24 cellular contexts compared by ENCODE assay signal in genomic region chr20:63529180-63529860, GRCh38. TPM values are rescaled to one million over a fixed set of nuclear protein-coding genes. Genes with fewer than 3 reads are reported as not detected.
DNase-seq lines count a peak whose midpoint lies in the region; ATAC-seq and TF ChIP-seq lines count a peak whose summit lies in the region.
"Had no signal": no experiment of that assay in that cellular context is flagged by ENCODE, and none has a peak within 500 bp of the region (broad histone marks: within the 10 kb centered on the region; RNA-seq: fewer than 3 reads in every experiment).

No MANE protein-coding gene starts in this region.

- no peak overlapping the region for H3K27ac ChIP-seq in heart left ventricle
- H3K27ac ChIP-seq: C4-2B, dorsolateral prefrontal cortex, esophagus muscularis mucosa, lower lobe of right lung, pancreas, SK-N-MC, skin epidermis, upper lobe of right lung had no signal

- WGBS in heart left ventricle, 4 donors: 80 to 87% (median 85%) methylated on average over 20 to 27 of the region's 27 CpGs

- H3K9me3 ChIP-seq in heart left ventricle: no peaks in the 10 kb centered on the region
- H3K9me3 ChIP-seq: esophagus muscularis mucosa, lower lobe of right lung, pancreas, upper lobe of right lung had no signal

- peak in 1 of 4 donors; percentile 12 for ATAC-seq in heart left ventricle
- ATAC-seq: pancreas had no signal

- peaks cover 0 to 12% (median 0%) of the 10 kb centered on the region in 9 donors for H3K27me3 ChIP-seq in heart left ventricle
- H3K27me3 ChIP-seq: pancreas, upper lobe of right lung had no signal

- DNase-seq in heart left ventricle: peak in 3 of 5 donors; percentile 16 to 60 (median 30)
- DNase-seq in cardiac septum (ENCODE audit: low spot score): no peak
- DNase-seq in epidermal melanocyte (ENCODE audit: insufficient read length, low spot score): peak; percentile 13
- DNase-seq in retina: peak; percentile 20
- no peak for DNase-seq in stimulated activated CD4-positive, alpha-beta T cell treated with anti-CD3 and anti-CD28 coated beads, Interleukin-1b, Interleukin-23, amount 100 ng/mL, for 48 hours
- DNase-seq in NCI-H748 (lab: John Stamatoyannopoulos, UW; ENCODE audit: unreplicated experiment): no peak
- DNase-seq: activated CD4-positive, CD25-positive, alpha-beta regulatory T cell treated with anti-CD3 and anti-CD28 coated beads, Interleukin-2, amount 50 U/mL, for 72 hours; DMS153; dorsolateral prefrontal cortex; HFFc6; Kasumi-1; lower lobe of right lung; NCI-H1092 treated with DMSO at 0.1 percent for 48 hours; NCI-H2081 treated with DMSO at 0.1 percent for 48 hours; NCI-H526; stimulated activated CD4-positive, alpha-beta T cell treated with anti-CD3 and anti-CD28 coated beads, Interleukin-4, amount 100 ng/mL, for 24 hours; upper lobe of right lung had no signal

- intact Hi-C loops in heart left ventricle (cut with DNase I): loop anchor here in 1 of 10 donors (10.0 kb wide), 1 partner anchor 85 kb away; no protein-coding TSS in a partner anchor
- intact Hi-C loops in cardiac septum (cut with DNase I): loop anchor here (10.0 kb wide), 1 partner anchor 535 kb away; the partner anchor contains the start of gene TCEA2

- no peaks in the 10 kb centered on the region for H3K36me3 ChIP-seq in heart left ventricle
- H3K36me3 ChIP-seq: esophagus muscularis mucosa, lower lobe of right lung, pancreas, upper lobe of right lung had no signal

- no peak for TF ChIP-seq CTCF in heart left ventricle (IDR thresholded peaks at IDR 0.05)

- no peaks in the 10 kb centered on the region for H3K4me1 ChIP-seq in heart left ventricle
- H3K4me1 ChIP-seq: esophagus muscularis mucosa, upper lobe of right lung had no signal

- H3K4me3 ChIP-seq in heart left ventricle: no peak overlapping the region
- H3K4me3 ChIP-seq: dorsolateral prefrontal cortex, esophagus muscularis mucosa, lower lobe of right lung, pancreas, SK-N-MC, skin epidermis, upper lobe of right lung had no signal

- no peak for TF ChIP-seq POLR2A in heart left ventricle (IDR thresholded peaks at IDR 0.05)

RNA-seq across cellular contexts. Expression of gene PTK6, which starts 7.9 kb away (rescaled TPM):
- total RNA-seq in heart left ventricle (under 1 TPM in 3 of 9 donors, not detected in 6; 0.10 to 0.29 (median 0.14) TPM), cardiac septum (not detected)
- under 1 TPM in 1 of 2 donors, not detected in 1; 0.04 TPM for polyA plus RNA-seq in heart left ventricle

RNA-seq across cellular contexts. Expression of gene PPDPF, which starts 8.8 kb away (rescaled TPM):
- total RNA-seq in heart left ventricle (100 to 1,000 TPM; 182 to 424 (median 235) TPM), cardiac septum (438 TPM)
- polyA plus RNA-seq in heart left ventricle: 100 to 1,000 TPM; 318 to 442 TPM

RNA-seq across cellular contexts. Expression of gene SRMS, which starts 18.2 kb away (rescaled TPM):
- not detected for total RNA-seq in heart left ventricle
- polyA plus RNA-seq in heart left ventricle: not detected
- total RNA-seq in cardiac septum: not detected
- total RNA-seq: activated T-helper 2 cell treated with anti-CD3 and anti-CD28 coated beads, Interferon-gamma antibody, Interleukin-2, Interleukin-4, amounts not matched to agents 10 μg/mL and 5 μg/mL and 100 μg/mL, durations not matched to agents 14 hours and 24 hours and 36 hours; dorsolateral prefrontal cortex; esophagus muscularis mucosa; HFFc6; lower lobe of right lung; myocyte; pancreas; upper lobe of right lung had no signal
- polyA plus RNA-seq: pancreas had no signal

RNA-seq across cellular contexts. Expression of gene FNDC11, which starts 24.6 kb away (rescaled TPM):
- under 1 TPM in 4 of 9 donors, not detected in 5; 0.16 to 0.23 (median 0.19) TPM for total RNA-seq in heart left ventricle
- polyA plus RNA-seq in heart left ventricle: under 1 TPM; 0.08 to 0.14 TPM
- total RNA-seq in cardiac septum: not detected
- total RNA-seq: HFFc6 had no signal

RNA-seq across cellular contexts. Expression of gene EEF1A2, which starts 30.4 kb away (rescaled TPM):
- 1,000 to 10,000 TPM in 7 of 9 donors, 100 to 1,000 TPM in 2; 791 to 1,794 (median 1,550) TPM for total RNA-seq in heart left ventricle
- polyA plus RNA-seq in heart left ventricle: 1,000 to 10,000 TPM; 1,276 to 1,345 TPM
- 1,211 TPM for total RNA-seq in cardiac septum

Comparison
In these comparisons a context has a peak if more than half of its experiments do, and no peak if none do; other contexts are left out.
1. DNase-seq: peak in heart left ventricle (3 of 5), epidermal melanocyte (single experiment) and retina (single experiment); none in cardiac septum (single experiment), stimulated activated CD4-positive, alpha-beta T cell treated with anti-CD3 and anti-CD28 coated beads, Interleukin-1b, Interleukin-23, amount 100 ng/mL, for 48 hours (single experiment) and NCI-H748 (single experiment).